In the genomic region with DNA sequence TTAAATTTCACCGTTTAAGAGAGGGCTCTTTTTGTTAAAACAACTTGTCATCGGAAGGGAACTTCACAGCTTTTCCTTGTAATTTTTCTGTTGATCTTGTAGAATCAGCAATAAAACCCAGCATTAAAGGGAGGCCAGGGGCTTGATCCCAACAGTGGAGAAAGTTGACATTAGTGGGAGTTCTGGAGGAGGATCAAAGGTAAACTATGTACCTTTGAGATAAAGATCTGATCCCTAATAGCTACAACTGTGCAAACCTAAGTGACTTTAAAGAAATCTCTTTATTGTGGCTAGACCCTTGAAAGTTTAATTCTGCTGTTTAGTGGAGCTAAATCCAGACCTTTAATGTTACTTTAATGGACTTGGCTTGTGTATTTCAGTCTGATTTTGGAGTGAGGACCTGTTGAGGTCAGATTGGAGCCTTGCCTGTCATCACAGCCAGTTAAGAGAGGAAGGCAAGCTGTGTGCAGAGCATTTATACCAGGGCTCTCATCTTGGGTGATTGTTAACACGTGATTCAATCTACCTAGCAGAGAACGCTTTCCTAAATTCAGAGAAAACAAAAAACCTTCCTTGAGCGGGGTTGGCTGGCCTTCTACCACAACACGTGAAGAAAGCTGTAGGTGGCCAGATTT, we compare ENCODE assay signal across 8 cellular contexts. TPM values are rescaled to one million over a fixed set of nuclear protein-coding genes. Genes with fewer than 3 reads are reported as not detected.
A peak's percentile ranks its signal among the peaks of the same experiment; 100 is the strongest.
DNase-seq lines count a peak whose midpoint lies in the region; ATAC-seq, FAIRE-seq and TF ChIP-seq lines count a peak whose summit lies in the region.

No MANE protein-coding gene starts in this region.

- peak overlapping the region; percentile 51 for H3K14ac ChIP-seq in IMR-90 (replicated peaks; ENCODE audit: low read depth, low read length)

- H3K27ac ChIP-seq in CD4-positive, CD25-positive, alpha-beta regulatory T cell (ENCODE audit: insufficient read depth, low read length, poor library complexity, severe bottlenecking): peak overlapping the region; percentile 88
- H3K27ac ChIP-seq in IMR-90 (ENCODE audit: insufficient read depth, low read length) (no peak overlapping the region), body of pancreas (no peak overlapping the region)
- H3K27ac ChIP-seq in naive thymus-derived CD4-positive, alpha-beta T cell (ENCODE audit: low read depth, low read length): peak overlapping the region; percentile 87

- no peak overlapping the region for H2AFZ ChIP-seq in IMR-90 (replicated peaks; ENCODE audit: low read length, poor library complexity)

- in situ Hi-C loops in IMR-90 (cut with MboI; ENCODE audit: low sequenced_read_pairs): no loop called here
- in situ Hi-C loops in astrocyte of the cerebellum (cut with HindIII; ENCODE audit: low sequenced_read_pairs): no loop called here

- ATAC-seq in CD4-positive, CD25-positive, alpha-beta regulatory T cell (ENCODE audit: low read depth in 2 of 2): peak; percentile 27 to 32
- no peak for ATAC-seq in IMR-90 (ENCODE audit: low read depth)
- ATAC-seq in naive thymus-derived CD4-positive, alpha-beta T cell: peak; percentile 25
- ATAC-seq in body of pancreas: no peak

- TF ChIP-seq POLR2A in IMR-90 (IDR thresholded peaks at IDR 0.05; ENCODE audit: low read depth, low read length): no peak
- no peak for TF ChIP-seq POLR2A in body of pancreas (IDR thresholded peaks at IDR 0.05)

- DNase-seq in CD4-positive, CD25-positive, alpha-beta regulatory T cell: peak in 2 of 3 donors; percentile 39 to 80
- no peak for DNase-seq in IMR-90
- no peak for DNase-seq in astrocyte of the cerebellum (ENCODE audit: low read depth)
- DNase-seq in naive thymus-derived CD4-positive, alpha-beta T cell: peak in 7 of 9 donors; percentile 37 to 59 (median 45)
- no peak for DNase-seq in NCI-H524 (lab: John Stamatoyannopoulos, UW)
- no peak for DNase-seq in HTR-8/SVneo (ENCODE audit: insufficient read length, low spot score)
- DNase-seq in HPDE6-E6E7 (ENCODE audit: extremely low spot score): no peak
- DNase-seq in body of pancreas: no peak

- peak overlapping the region; percentile 58; the same call in 1 of the 2 replicates for H3K9ac ChIP-seq in IMR-90 (ENCODE audit: low read depth, low read length)

- H3K9me1 ChIP-seq in IMR-90 (ENCODE audit: insufficient read depth, low read length): no peaks in the 10 kb centered on the region

- POLR2A ChIA-PET in IMR-90 (lab: Charles Lee; ENCODE audit: unreplicated experiment): no interaction called here
- POLR2A ChIA-PET in naive thymus-derived CD4-positive, alpha-beta T cell (lab: Charles Lee): interaction anchor here (0.8 to 8.4 kb wide), 10 partner anchors 8 to 1373 kb away, joined by 3 to 167 read pairs (median 12); partner anchors contain the start of gene WDR44

- H3K4me3 ChIP-seq in CD4-positive, CD25-positive, alpha-beta regulatory T cell (ENCODE audit: low read depth, low read length): peak overlapping the region; percentile 92
- H3K4me3 ChIP-seq in IMR-90 (ENCODE audit: insufficient read depth, low read depth, low read length) (peak overlapping the region; percentile 78), astrocyte of the cerebellum (ENCODE audit: low read depth, low read length) (peak overlapping the region; percentile 59), body of pancreas (no peak overlapping the region)
- peak overlapping the region; percentile 90 for H3K4me3 ChIP-seq in naive thymus-derived CD4-positive, alpha-beta T cell (ENCODE audit: low read length)

- no peak overlapping the region for H3K18ac ChIP-seq in IMR-90 (ENCODE audit: low read depth, low read length)

- H3K4me2 ChIP-seq in IMR-90 (ENCODE audit: low read depth, low read length): peak overlapping the region; percentile 89

- dilution Hi-C loops in IMR-90 (cut with HindIII; ENCODE audit: low sequenced_read_pairs, unreplicated experiment): no loop called here

- H2BK15ac ChIP-seq in IMR-90 (ENCODE audit: low read depth, low read length): no peak overlapping the region

- no peak overlapping the region for H2BK20ac ChIP-seq in IMR-90 (ENCODE audit: low read depth, low read length)

- H3K79me1 ChIP-seq in IMR-90 (ENCODE audit: low read depth in 1 of 2, low read length in 2 of 2): peaks cover 6 to 9% of the 10 kb centered on the region in 2 experiments; a peak in 3 of 4 replicates

- BruUV-seq in IMR-90 (replicated peaks; lab: Mats Ljungman, UMichigan): no TSS peak

- CTCF ChIA-PET in IMR-90 (lab: Yijun Ruan, JAX): interaction anchor here (1.5 kb wide), 1 partner anchor 54 kb away, joined by 3 read pairs; no protein-coding TSS in a partner anchor
- CTCF ChIA-PET in naive thymus-derived CD4-positive, alpha-beta T cell (lab: Charles Lee): interaction anchor here (0.6 to 1.1 kb wide), 4 partner anchors 21 to 103 kb away, joined by 3 to 4 read pairs (median 3); no protein-coding TSS in a partner anchor

- H2BK5ac ChIP-seq in IMR-90 (ENCODE audit: low read depth, low read length, poor library complexity, severe bottlenecking): no peak overlapping the region

- H3K4me3 Mint-ChIP-seq in CD4-positive, CD25-positive, alpha-beta regulatory T cell: peak overlapping the region; percentile 96 to 100 (median 98)
- H3K4me3 Mint-ChIP-seq in naive thymus-derived CD4-positive, alpha-beta T cell: peak overlapping the region; percentile 89 to 100 (median 98)

- H4K91ac ChIP-seq in IMR-90 (ENCODE audit: insufficient read depth, low read depth, low read length): no peak overlapping the region

- H3K27me3 ChIP-seq in CD4-positive, CD25-positive, alpha-beta regulatory T cell (ENCODE audit: control insufficient read depth, insufficient read depth, low read length): no peaks in the 10 kb centered on the region
- no peaks in the 10 kb centered on the region for H3K27me3 ChIP-seq in IMR-90 (ENCODE audit: control insufficient read depth, insufficient read depth, low read length)
- H3K27me3 ChIP-seq in naive thymus-derived CD4-positive, alpha-beta T cell (ENCODE audit: control insufficient read depth in 2 of 2, insufficient read depth in 2 of 2, low read length in 2 of 2): no peaks in the 10 kb centered on the region
- H3K27me3 ChIP-seq in body of pancreas: no peaks in the 10 kb centered on the region

- H2BK120ac ChIP-seq in IMR-90 (ENCODE audit: low read depth, low read length): no peak overlapping the region

- no peak for FAIRE-seq in HTR-8/SVneo (lab: Jason Lieb, UNC)

- no peak overlapping the region for H2AK5ac ChIP-seq in IMR-90 (ENCODE audit: low read depth, low read length)

- H3K9me3 ChIP-seq in CD4-positive, CD25-positive, alpha-beta regulatory T cell (ENCODE audit: control insufficient read depth in 2 of 2, low read length in 2 of 2): no peaks in the 10 kb centered on the region
- no peaks in the 10 kb centered on the region for H3K9me3 ChIP-seq in IMR-90 (ENCODE audit: control insufficient read depth, insufficient read depth, low read length)
- H3K9me3 ChIP-seq in naive thymus-derived CD4-positive, alpha-beta T cell (ENCODE audit: control insufficient read depth in 2 of 3, low read length in 3 of 3): no peaks in the 10 kb centered on the region
- no peaks in the 10 kb centered on the region for H3K9me3 ChIP-seq in body of pancreas

- H3K27me3 Mint-ChIP-seq in CD4-positive, CD25-positive, alpha-beta regulatory T cell: peaks cover 6% of the 10 kb centered on the region
- H3K27me3 Mint-ChIP-seq in naive thymus-derived CD4-positive, alpha-beta T cell: no peaks in the 10 kb centered on the region

- no peaks in the 10 kb centered on the region for H4K20me1 ChIP-seq in IMR-90 (ENCODE audit: insufficient read depth, low read length)

- H4K5ac ChIP-seq in IMR-90 (ENCODE audit: low read depth, low read length): no peak overlapping the region

- H4K8ac ChIP-seq in IMR-90 (ENCODE audit: low read depth in 2 of 2, low read length in 2 of 2): 0 out of 4 replicates have a peak overlapping the region, but pooled peaks of 1 of the 2 experiments have one; percentile 19

- H3K27ac Mint-ChIP-seq in CD4-positive, CD25-positive, alpha-beta regulatory T cell: peak overlapping the region; percentile 95 to 98 (median 98)
- H3K27ac Mint-ChIP-seq in naive thymus-derived CD4-positive, alpha-beta T cell: peak overlapping the region; percentile 90 to 99 (median 97)

- H3K4me1 Mint-ChIP-seq in CD4-positive, CD25-positive, alpha-beta regulatory T cell: peaks cover 10 to 41% (median 19%) of the 10 kb centered on the region in 4 donors
- peaks cover 18 to 38% (median 32%) of the 10 kb centered on the region in 7 donors for H3K4me1 Mint-ChIP-seq in naive thymus-derived CD4-positive, alpha-beta T cell

- peaks cover 0 to 2% (median 0%) of the 10 kb centered on the region in 7 donors for H3K9me3 Mint-ChIP-seq in CD4-positive, CD25-positive, alpha-beta regulatory T cell
- H3K9me3 Mint-ChIP-seq in naive thymus-derived CD4-positive, alpha-beta T cell: no peaks in the 10 kb centered on the region

- peaks cover 11% of the 10 kb centered on the region for H3K36me3 ChIP-seq in CD4-positive, CD25-positive, alpha-beta regulatory T cell (ENCODE audit: control insufficient read depth, insufficient read depth, low read length)
- H3K36me3 ChIP-seq in IMR-90 (ENCODE audit: control insufficient read depth, insufficient read depth, low read length) (no peaks in the 10 kb centered on the region), body of pancreas (replicated peaks in 1 of 2; ENCODE audit: insufficient read depth in 1 of 2, low read depth in 2 of 2) (no peaks in the 10 kb centered on the region)
- peaks cover 0 to 4% (median 0%) of the 10 kb centered on the region in 3 experiments for H3K36me3 ChIP-seq in naive thymus-derived CD4-positive, alpha-beta T cell (ENCODE audit: control insufficient read depth in 2 of 3, insufficient read depth in 3 of 3, low read length in 3 of 3)

- H3K4me1 ChIP-seq in CD4-positive, CD25-positive, alpha-beta regulatory T cell (ENCODE audit: control insufficient read depth, insufficient read depth, low read length, poor library complexity, severe bottlenecking): peaks cover 43% of the 10 kb centered on the region
- H3K4me1 ChIP-seq in IMR-90 (ENCODE audit: control insufficient read depth, insufficient read depth, low read length) (peaks cover 2% of the 10 kb centered on the region; the same call in 1 of the 2 replicates), body of pancreas (peaks cover 8% of the 10 kb centered on the region)
- peaks cover 15 to 37% of the 10 kb centered on the region in 2 donors for H3K4me1 ChIP-seq in naive thymus-derived CD4-positive, alpha-beta T cell (ENCODE audit: control insufficient read depth in 2 of 2, insufficient read depth in 2 of 2, low read length in 2 of 2)

- TF ChIP-seq CTCF in IMR-90 (conservative IDR thresholded peaks at IDR 0.05; ENCODE audit: low read depth, low read length) (no peak), astrocyte of the cerebellum (IDR thresholded peaks at IDR 0.05; ENCODE audit: low read depth, low read length, missing control alignments) (no peak), body of pancreas (IDR thresholded peaks at IDR 0.05) (no peak)

- intact Hi-C loops in IMR-90 (cut with micrococcal nuclease): loop anchor here (5.0 kb wide), 1 partner anchor 80 kb away; no protein-coding TSS in a partner anchor
- intact Hi-C loops in naive thymus-derived CD4-positive, alpha-beta T cell (cut with micrococcal nuclease): loop anchor here (1.0 to 5.0 kb wide), 5 partner anchors 39 to 1260 kb away; partner anchors contain the start of gene SOWAHD (in 1 of the 2)
- intact Hi-C loops in body of pancreas (cut with DNase I): no loop called here

- no CpG with 5 or more reads among the region's 6 CpGs for whole genome bisulfite sequencing in IMR-90 (ENCODE audit: extremely low coverage in 2 of 2, insufficient read length in 1 of 2), 2 experiments
- 44 to 66% methylated on average over 6 of the region's 6 CpGs for WGBS in body of pancreas, 2 donors

- no peaks in the 10 kb centered on the region for H3K36me3 Mint-ChIP-seq in CD4-positive, CD25-positive, alpha-beta regulatory T cell
- H3K36me3 Mint-ChIP-seq in naive thymus-derived CD4-positive, alpha-beta T cell: peaks cover 0 to 20% (median 5%) of the 10 kb centered on the region in 5 donors

- H2AK9ac ChIP-seq in IMR-90 (replicated peaks; ENCODE audit: low read depth, low read length, poor library complexity): no peak overlapping the region

- no peak for TF ChIP-seq RAD21 in IMR-90 (IDR thresholded peaks at IDR 0.05; ENCODE audit: low read length)

- peak overlapping the region; percentile 60; the same call in 1 of the 2 replicates for H3K4ac ChIP-seq in IMR-90 (ENCODE audit: low read depth, low read length)

- H3K56ac ChIP-seq in IMR-90 (ENCODE audit: extremely low read depth, insufficient read depth, low read length): no peak overlapping the region

- no peak overlapping the region for H3K23ac ChIP-seq in IMR-90 (ENCODE audit: low read depth, low read length)

RNA-seq across cellular contexts. Expression of gene DOCK11, which starts 1.7 kb away (rescaled TPM):
- total RNA-seq in CD4-positive, CD25-positive, alpha-beta regulatory T cell: 126 TPM
- polyA plus RNA-seq in CD4-positive, CD25-positive, alpha-beta regulatory T cell: 10 to 100 TPM; 26.5 to 36.4 (median 31.8) TPM
- 13.1 and 14.7 TPM in 2 replicates for total RNA-seq in IMR-90 (2012; rRNA removed)
- 3.2 and 3.9 TPM in 2 replicates for polyA plus RNA-seq in IMR-90 (2012; rRNA removed)
- 0.55 and 0.69 TPM in 2 replicates for polyA plus RNA-seq in IMR-90 (2012; cell fraction: cytosol; rRNA removed)
- 0.35 and 5.0 TPM in 2 replicates for polyA plus RNA-seq in IMR-90 (2012; cell fraction: nucleus; rRNA removed; ENCODE audit: low replicate concordance)
- 100 to 1,000 TPM in 3 of 5 experiments, 10 to 100 TPM in 2; 68.9 to 115 (median 102) TPM for total RNA-seq in naive thymus-derived CD4-positive, alpha-beta T cell
- 10 to 100 TPM; 24.2 to 27.0 TPM for polyA plus RNA-seq in naive thymus-derived CD4-positive, alpha-beta T cell
- total RNA-seq in body of pancreas: 10 to 100 TPM in 1 of 2 donors, 1 to 10 TPM in 1; 4.9 to 15.8 TPM

Comparison
In these comparisons a context has a peak if more than half of its experiments do, and no peak if none do; other contexts are left out.
1. ATAC-seq: peak in CD4-positive, CD25-positive, alpha-beta regulatory T cell (2 of 2) and naive thymus-derived CD4-positive, alpha-beta T cell (single experiment); none in IMR-90 (single experiment) and body of pancreas (single experiment).
2. DNase-seq: peak in CD4-positive, CD25-positive, alpha-beta regulatory T cell (2 of 3) and naive thymus-derived CD4-positive, alpha-beta T cell (7 of 9); none in IMR-90 (single experiment), astrocyte of the cerebellum (single experiment), NCI-H524 (0 of 2), HTR-8/SVneo (single experiment), HPDE6-E6E7 (single experiment) and body of pancreas (0 of 4).
3. H3K27ac ChIP-seq: peak in CD4-positive, CD25-positive, alpha-beta regulatory T cell (single experiment) and naive thymus-derived CD4-positive, alpha-beta T cell (single experiment); none in IMR-90 (single experiment) and body of pancreas (0 of 4).
4. H3K4me3 ChIP-seq: peak in CD4-positive, CD25-positive, alpha-beta regulatory T cell (single experiment), IMR-90 (single experiment), astrocyte of the cerebellum (single experiment) and naive thymus-derived CD4-positive, alpha-beta T cell (single experiment); none in body of pancreas (0 of 2).